ENCODE assay signal across 9 cellular contexts in genomic region chr11:107017104-107017432, GRCh38. TPM values are rescaled to one million over a fixed set of nuclear protein-coding genes. Genes with fewer than 3 reads are reported as not detected.
DNase-seq lines count a peak whose midpoint lies in the region; ATAC-seq and TF ChIP-seq lines count a peak whose summit lies in the region.
"Had no signal": no experiment of that assay in that cellular context is flagged by ENCODE, and none has a peak within 500 bp of the region (broad histone marks: within the 10 kb centered on the region; RNA-seq: fewer than 3 reads in every experiment).

No MANE protein-coding gene starts in this region.

- no peak for ATAC-seq in stimulated activated naive CD8-positive, alpha-beta T cell treated with anti-CD3 and anti-CD28 coated beads, Interleukin-15, Interleukin-2, amounts not matched to agents 100 U/mL and 50 U/mL, for 24 hours
- ATAC-seq in HG02870 (IDR thresholded peaks at IDR 0.05; ENCODE audit: unreplicated experiment), result no peak

- peak overlapping the region in 1 of 2 donors; percentile 78 for H3K27ac ChIP-seq in coronary artery
- H3K27ac ChIP-seq: SJSA1 had no signal

- no peak overlapping the region for H3K27ac Mint-ChIP-seq in stimulated activated naive CD8-positive, alpha-beta T cell treated with anti-CD3 and anti-CD28 coated beads, Interleukin-15, Interleukin-2, amounts not matched to agents 100 ng/mL and 50 ng/mL, for 24 hours
- peak overlapping the region; percentile 32 for H3K27ac Mint-ChIP-seq in mesothelial cell of epicardium

- DNase-seq in stimulated activated naive CD8-positive, alpha-beta T cell treated with anti-CD3 and anti-CD28 coated beads, Interleukin-15, Interleukin-2, amounts not matched to agents 100 U/mL and 50 U/mL, for 24 hours, result no peak
- DNase-seq in coronary artery (ENCODE audit: low spot score) (no peak), mesothelial cell of epicardium (ENCODE audit: low spot score in 2 of 2, unreplicated experiment in 2 of 2) (no peak), DMS 273 (lab: John Stamatoyannopoulos, UW; ENCODE audit: unreplicated experiment) (no peak), NCI-H1105 (lab: John Stamatoyannopoulos, UW) (no peak)
- DNase-seq in stimulated activated CD4-positive, alpha-beta T cell treated with anti-CD3 and anti-CD28 coated beads, Interleukin-2, amount 100 ng/mL, for 24 hours, result no peak

- H3K36me3 Mint-ChIP-seq in stimulated activated naive CD8-positive, alpha-beta T cell treated with anti-CD3 and anti-CD28 coated beads, Interleukin-15, Interleukin-2, amounts not matched to agents 100 ng/mL and 50 ng/mL, for 24 hours (ENCODE audit: low read depth), result no peaks in the 10 kb centered on the region
- H3K36me3 Mint-ChIP-seq in mesothelial cell of epicardium, result no peaks in the 10 kb centered on the region

- peak overlapping the region; percentile 74 for H3K4me3 ChIP-seq in coronary artery

- peaks cover 53% of the 10 kb centered on the region for H3K27me3 Mint-ChIP-seq in stimulated activated naive CD8-positive, alpha-beta T cell treated with anti-CD3 and anti-CD28 coated beads, Interleukin-15, Interleukin-2, amounts not matched to agents 100 ng/mL and 50 ng/mL, for 24 hours
- peaks cover 33% of the 10 kb centered on the region for H3K27me3 Mint-ChIP-seq in mesothelial cell of epicardium (ENCODE audit: low read depth)

- TF ChIP-seq CTCF in coronary artery (IDR thresholded peaks at IDR 0.05) (no peak), mesothelial cell of epicardium (IDR thresholded peaks at IDR 0.05; ENCODE audit: unreplicated experiment) (no peak)

- peaks cover 8% of the 10 kb centered on the region for H3K4me1 Mint-ChIP-seq in stimulated activated naive CD8-positive, alpha-beta T cell treated with anti-CD3 and anti-CD28 coated beads, Interleukin-15, Interleukin-2, amounts not matched to agents 100 ng/mL and 50 ng/mL, for 24 hours (ENCODE audit: low read depth)
- peaks cover 41% of the 10 kb centered on the region for H3K4me1 Mint-ChIP-seq in mesothelial cell of epicardium

- H3K4me3 Mint-ChIP-seq in stimulated activated naive CD8-positive, alpha-beta T cell treated with anti-CD3 and anti-CD28 coated beads, Interleukin-15, Interleukin-2, amounts not matched to agents 100 ng/mL and 50 ng/mL, for 24 hours, result peak overlapping the region; percentile 40
- peak overlapping the region; percentile 68 for H3K4me3 Mint-ChIP-seq in mesothelial cell of epicardium

- no peaks in the 10 kb centered on the region for H3K9me3 Mint-ChIP-seq in stimulated activated naive CD8-positive, alpha-beta T cell treated with anti-CD3 and anti-CD28 coated beads, Interleukin-15, Interleukin-2, amounts not matched to agents 100 ng/mL and 50 ng/mL, for 24 hours
- no peaks in the 10 kb centered on the region for H3K9me3 Mint-ChIP-seq in mesothelial cell of epicardium

RNA-seq across cellular contexts. Expression of gene GUCY1A2, which starts 1.2 kb away (rescaled TPM):
- 13.6 to 15.1 TPM (median 13.6 TPM) in 3 replicates for total RNA-seq in mesothelial cell of epicardium
